ENCODE assay signal across 9 cellular contexts in genomic region chr3:53748512-53749271, GRCh38.
A peak's percentile ranks its signal among the peaks of the same experiment; 100 is the strongest.
DNase-seq lines count a peak whose midpoint lies in the region; ATAC-seq, FAIRE-seq and TF ChIP-seq lines count a peak whose summit lies in the region.
"Had no signal": no experiment of that assay in that cellular context is flagged by ENCODE, and none has a peak within 500 bp of the region (broad histone marks: within the 10 kb centered on the region; RNA-seq: fewer than 3 reads in every experiment).

No MANE protein-coding gene starts in this region.

- H3K27ac ChIP-seq in left ventricle myocardium inferior (replicated peaks): peak overlapping the region; percentile 44

- H3K36me3 Mint-ChIP-seq in type B pancreatic cell: no peaks in the 10 kb centered on the region

- no peaks in the 10 kb centered on the region for H3K4me1 ChIP-seq in left ventricle myocardium inferior

- no peak for TF ChIP-seq CTCF in left ventricle myocardium inferior (IDR thresholded peaks at IDR 0.05; ENCODE audit: borderline replicate concordance)
- TF ChIP-seq CTCF in type B pancreatic cell (conservative IDR thresholded peaks at IDR 0.05): no peak

- H3K4me1 Mint-ChIP-seq in type B pancreatic cell (ENCODE audit: unreplicated experiment): peaks cover 5% of the 10 kb centered on the region

- H3K9me3 ChIP-seq in left ventricle myocardium inferior (replicated peaks): no peaks in the 10 kb centered on the region

- peak; percentile 92 for FAIRE-seq in GM12891 (lab: Jason Lieb, UNC)

- H3K27me3 ChIP-seq in left ventricle myocardium inferior (ENCODE audit: low read depth): peaks cover 7% of the 10 kb centered on the region

- H3K4me3 Mint-ChIP-seq in type B pancreatic cell: no peak overlapping the region

- DNase-seq in GM12891 (ENCODE audit: insufficient read length, low spot score) (peak; percentile 46), left ventricle myocardium inferior (no peak), NCI-H526 treated with DMSO at 0.1 percent for 48 hours (lab: John Stamatoyannopoulos, UW) (no peak), type B pancreatic cell (ENCODE audit: extremely low spot score, unreplicated experiment) (no peak), NCI-H1694 (lab: John Stamatoyannopoulos, UW) (no peak)
- DNase-seq in activated CD4-positive, alpha-beta T cell treated with anti-CD3 and anti-CD28 coated beads for 4 hours: no peak
- DNase-seq: NCI-H510A treated with DMSO at 0.1 percent for 48 hours had no signal

- no peaks in the 10 kb centered on the region for H3K9me3 Mint-ChIP-seq in type B pancreatic cell

- H3K36me3 ChIP-seq in left ventricle myocardium inferior: no peaks in the 10 kb centered on the region

- intact Hi-C loops in left ventricle myocardium inferior (cut with micrococcal nuclease): no loop called here

- ATAC-seq in GM21367 (IDR thresholded peaks at IDR 0.05; ENCODE audit: unreplicated experiment) (peak; percentile 81), HG03354 (IDR thresholded peaks at IDR 0.05; ENCODE audit: poor library complexity, severe bottlenecking, unreplicated experiment) (peak; percentile 87)

- H3K27me3 Mint-ChIP-seq in type B pancreatic cell: no peaks in the 10 kb centered on the region

- no peak for TF ChIP-seq POLR2A in GM12891 (IDR thresholded peaks at IDR 0.05; ENCODE audit: low read depth, low read length)

- no peak overlapping the region for H3K27ac Mint-ChIP-seq in type B pancreatic cell

- H3K4me3 ChIP-seq in left ventricle myocardium inferior: no peak overlapping the region

TF ChIP-seq in GM12891, 5 proteins besides CTCF, POLR2A, EP300 and RAD21:
- TF ChIP-seq POU2F2 (IDR thresholded peaks at IDR 0.05; ENCODE audit: low read depth, low read length) (no peak; the same call in 1 of the 2 replicates), SPI1 (IDR thresholded peaks at IDR 0.05; ENCODE audit: low read depth, low read length) (peak; percentile 96)
